ENCODE assay signal across 35 cellular contexts in the genomic region with DNA sequence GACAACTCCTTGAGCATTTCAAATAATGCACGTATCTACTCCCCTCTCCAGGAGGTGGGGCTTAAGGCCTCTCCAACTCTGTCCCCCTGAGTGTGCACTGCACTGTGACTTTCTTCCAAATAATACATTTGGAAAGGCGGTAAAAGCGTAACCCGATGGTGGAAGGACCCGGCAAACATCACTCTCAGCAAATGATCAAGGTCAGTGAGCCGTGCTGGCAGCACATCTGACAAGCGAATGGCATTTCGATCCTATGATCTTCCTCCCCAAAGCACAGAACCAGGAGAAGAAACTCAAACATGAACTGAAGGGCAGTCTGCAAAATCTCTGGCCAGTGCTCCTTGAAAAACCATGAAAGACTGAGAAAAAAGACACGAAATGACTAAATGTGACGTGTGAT.
"Had no signal": no experiment of that assay in that cellular context is flagged by ENCODE, and none has a peak within 500 bp of the region (broad histone marks: within the 10 kb centered on the region; RNA-seq: fewer than 3 reads in every experiment).

No MANE protein-coding gene starts in this region.

- H3K9me3 ChIP-seq: ascending aorta, body of pancreas had no signal

- DNase-seq: activated B cell treated with CpG ODN at 0.5 μM for 24 hours; activated CD4-positive, alpha-beta memory T cell treated with anti-CD3 and anti-CD28 coated beads for 36 hours; activated CD4-positive, alpha-beta T cell treated with anti-CD3 and anti-CD28 coated beads for 4 hours; activated CD4-positive, alpha-beta T cell treated with anti-CD3 and anti-CD28 coated beads, Interleukin-2, amount 10 ng/mL, durations not matched to agents 24 days and 14 days; activated CD4-positive, alpha-beta T cell treated with anti-CD3 and anti-CD28 coated beads, Interleukin-2, amount 50 U/mL, for 1 hour; activated CD4-positive, alpha-beta T cell treated with anti-CD3 and anti-CD28 coated beads, Interleukin-2, amount 50 U/mL, for 4 hours; activated CD4-positive, CD25-positive, alpha-beta regulatory T cell treated with anti-CD3 and anti-CD28 coated beads, Interleukin-2, amount 50 U/mL, for 72 hours; activated CD8-positive, alpha-beta memory T cell treated with anti-CD3 and anti-CD28 coated beads, Interleukin-2, amount 50 U/mL, for 4 hours; activated CD8-positive, alpha-beta T cell treated with anti-CD3 and anti-CD28 coated beads for 36 hours; activated effector memory CD4-positive, alpha-beta T cell treated with anti-CD3 and anti-CD28 coated beads, Interleukin-2, amount 50 U/mL, for 16 hours; activated gamma-delta T cell treated with Interleukin-2 at 50 U/mL for 16 hours; activated naive CD4-positive, alpha-beta T cell; activated naive CD4-positive, alpha-beta T cell treated with anti-CD3 and anti-CD28 coated beads for 36 hours; activated naive CD4-positive, alpha-beta T cell treated with anti-CD3 and anti-CD28 coated beads, Interleukin-2, amount 50 U/mL, for 16 hours; activated naive CD8-positive, alpha-beta T cell treated with anti-CD3 and anti-CD28 coated beads for 36 hours; activated T-cell treated with anti-CD3 and anti-CD28 coated beads for 4 hours; activated T-cell treated with anti-CD3 and anti-CD28 coated beads, Interleukin-2, amount 50 U/mL, for 1 hour; activated T-cell treated with anti-CD3 and anti-CD28 coated beads, Interleukin-2, amount 50 U/mL, for 4 hours; activated T-cell treated with anti-CD3 and anti-CD28 coated beads, Interleukin-2, amount 50 U/mL, for 72 hours; amygdala; anterior cingulate cortex; body of pancreas; brain microvascular endothelial cell; central memory CD4-positive, alpha-beta T cell; T-helper 1 cell; T-helper 2 cell; T-helper 9 cell had no signal

- H3K9me3 Mint-ChIP-seq: activated B cell treated with CpG ODN at 0.5 μM for 24 hours; activated CD4-positive, alpha-beta memory T cell treated with anti-CD3 and anti-CD28 coated beads for 36 hours; activated CD4-positive, alpha-beta T cell treated with anti-CD3 and anti-CD28 coated beads, Interleukin-2, amount 10 ng/mL, durations not matched to agents 24 days and 14 days; activated CD8-positive, alpha-beta T cell treated with anti-CD3 and anti-CD28 coated beads for 36 hours; activated naive CD4-positive, alpha-beta T cell treated with anti-CD3 and anti-CD28 coated beads, Interleukin-2, amount 50 U/mL, for 72 hours; activated naive CD8-positive, alpha-beta T cell treated with anti-CD3 and anti-CD28 coated beads for 36 hours; activated T-cell treated with anti-CD3 and anti-CD28 coated beads, Interleukin-2, amount 50 U/mL, for 4 hours; activated T-cell treated with anti-CD3 and anti-CD28 coated beads, Interleukin-2, amount 50 U/mL, for 72 hours; activated T-helper 1 cell treated with anti-CD3 and anti-CD28 coated beads, Interleukin-12 subunit alpha, Interleukin-12 subunit beta, Interleukin-2, Interleukin-4 antibody, amounts not matched to agents 30 ng/mL and 10 ng/mL and 1 ng/mL, durations not matched to agents 14 hours and 24 hours and 36 hours; activated T-helper 17 cell treated with anti-CD3 and anti-CD28 coated beads, Interleukin-2, amount 50 U/mL, for 72 hours; T-helper 1 cell treated with Interleukin-12 subunit alpha and Interleukin-12 subunit beta and Interleukin-4 antibody, amounts not matched to agents 30 μg/mL and 1 μg/mL, for 36 hours; T-helper 2 cell treated with Interferon-gamma antibody and Interleukin-4, amounts not matched to agents 5 μg/mL and 100 μg/mL, for 36 hours had no signal

- H3K27me3 Mint-ChIP-seq: activated B cell treated with CpG ODN at 0.5 μM for 24 hours; activated CD4-positive, alpha-beta memory T cell treated with anti-CD3 and anti-CD28 coated beads for 36 hours; activated CD4-positive, alpha-beta T cell treated with anti-CD3 and anti-CD28 coated beads, Interleukin-2, amount 10 ng/mL, durations not matched to agents 24 days and 14 days; activated CD8-positive, alpha-beta T cell treated with anti-CD3 and anti-CD28 coated beads for 36 hours; activated naive CD8-positive, alpha-beta T cell treated with anti-CD3 and anti-CD28 coated beads for 36 hours; activated T-helper 17 cell treated with anti-CD3 and anti-CD28 coated beads, Interleukin-2, amount 50 U/mL, for 72 hours had no signal

- H3K36me3 ChIP-seq: brain microvascular endothelial cell had no signal

- H3K4me3 ChIP-seq: ascending aorta, body of pancreas, breast epithelium had no signal

- H3K4me3 Mint-ChIP-seq: activated B cell treated with CpG ODN at 0.5 μM for 24 hours; activated CD4-positive, alpha-beta memory T cell treated with anti-CD3 and anti-CD28 coated beads for 36 hours; activated CD4-positive, alpha-beta T cell treated with anti-CD3 and anti-CD28 coated beads, Interleukin-2, amount 10 ng/mL, durations not matched to agents 24 days and 14 days; activated CD8-positive, alpha-beta T cell treated with anti-CD3 and anti-CD28 coated beads for 36 hours; activated naive CD4-positive, alpha-beta T cell treated with anti-CD3 and anti-CD28 coated beads for 36 hours; activated naive CD8-positive, alpha-beta T cell treated with anti-CD3 and anti-CD28 coated beads for 36 hours; activated T-cell treated with anti-CD3 and anti-CD28 coated beads, Interleukin-2, amount 50 U/mL, for 4 hours; activated T-cell treated with anti-CD3 and anti-CD28 coated beads, Interleukin-2, amount 50 U/mL, for 72 hours; activated T-helper 1 cell treated with anti-CD3 and anti-CD28 coated beads, Interleukin-12 subunit alpha, Interleukin-12 subunit beta, Interleukin-2, Interleukin-4 antibody, amounts not matched to agents 30 ng/mL and 10 ng/mL and 1 ng/mL, durations not matched to agents 14 hours and 24 hours and 36 hours; activated T-helper 17 cell treated with anti-CD3 and anti-CD28 coated beads, Interleukin-2, amount 50 U/mL, for 72 hours; T-helper 1 cell treated with Interleukin-12 subunit alpha and Interleukin-12 subunit beta and Interleukin-4 antibody, amounts not matched to agents 30 μg/mL and 1 μg/mL, for 36 hours; T-helper 2 cell treated with Interferon-gamma antibody and Interleukin-4, amounts not matched to agents 5 μg/mL and 100 μg/mL, for 36 hours had no signal

- H3K4me1 Mint-ChIP-seq: activated B cell treated with CpG ODN at 0.5 μM for 24 hours; activated CD4-positive, alpha-beta T cell treated with anti-CD3 and anti-CD28 coated beads, Interleukin-2, amount 10 ng/mL, durations not matched to agents 24 days and 14 days; activated naive CD8-positive, alpha-beta T cell treated with anti-CD3 and anti-CD28 coated beads for 36 hours had no signal

- H3K27ac Mint-ChIP-seq: activated B cell treated with CpG ODN at 0.5 μM for 24 hours; activated CD4-positive, alpha-beta memory T cell treated with anti-CD3 and anti-CD28 coated beads for 36 hours; activated CD4-positive, alpha-beta T cell treated with anti-CD3 and anti-CD28 coated beads, Interleukin-2, amount 10 ng/mL, durations not matched to agents 24 days and 14 days; activated CD8-positive, alpha-beta T cell treated with anti-CD3 and anti-CD28 coated beads for 36 hours; activated naive CD4-positive, alpha-beta T cell treated with anti-CD3 and anti-CD28 coated beads for 36 hours; activated naive CD4-positive, alpha-beta T cell treated with anti-CD3 and anti-CD28 coated beads, Interleukin-2, amount 50 U/mL, for 72 hours; activated naive CD8-positive, alpha-beta T cell treated with anti-CD3 and anti-CD28 coated beads for 36 hours; activated T-cell treated with anti-CD3 and anti-CD28 coated beads, Interleukin-2, amount 50 U/mL, for 72 hours; activated T-helper 1 cell treated with anti-CD3 and anti-CD28 coated beads, Interleukin-12 subunit alpha, Interleukin-12 subunit beta, Interleukin-2, Interleukin-4 antibody, amounts not matched to agents 30 ng/mL and 10 ng/mL and 1 ng/mL, durations not matched to agents 14 hours and 24 hours and 36 hours; activated T-helper 17 cell treated with anti-CD3 and anti-CD28 coated beads, Interleukin-2, amount 50 U/mL, for 72 hours; T-helper 1 cell treated with Interleukin-12 subunit alpha and Interleukin-12 subunit beta and Interleukin-4 antibody, amounts not matched to agents 30 μg/mL and 1 μg/mL, for 36 hours; T-helper 2 cell treated with Interferon-gamma antibody and Interleukin-4, amounts not matched to agents 5 μg/mL and 100 μg/mL, for 36 hours had no signal

- H3K27me3 ChIP-seq: ascending aorta, body of pancreas, brain microvascular endothelial cell, breast epithelium had no signal

- H3K27ac ChIP-seq: ascending aorta, body of pancreas, brain microvascular endothelial cell, breast epithelium, VCaP had no signal

- H3K4me1 ChIP-seq: ascending aorta, body of pancreas, breast epithelium had no signal

- ATAC-seq: activated CD8-positive, alpha-beta T cell treated with anti-CD3 and anti-CD28 coated beads for 36 hours; activated naive CD4-positive, alpha-beta T cell treated with anti-CD3 and anti-CD28 coated beads, Interleukin-2, amount 50 U/mL, for 72 hours; activated T-cell treated with anti-CD3 and anti-CD28 coated beads, Interleukin-2, amount 50 U/mL, for 4 hours; activated T-cell treated with anti-CD3 and anti-CD28 coated beads, Interleukin-2, amount 50 U/mL, for 72 hours; activated T-helper 17 cell treated with anti-CD3 and anti-CD28 coated beads, Interleukin-2, amount 50 U/mL, for 72 hours; body of pancreas had no signal
